Comparison of ENCODE assay signal across 1 cellular context in the genomic region with DNA sequence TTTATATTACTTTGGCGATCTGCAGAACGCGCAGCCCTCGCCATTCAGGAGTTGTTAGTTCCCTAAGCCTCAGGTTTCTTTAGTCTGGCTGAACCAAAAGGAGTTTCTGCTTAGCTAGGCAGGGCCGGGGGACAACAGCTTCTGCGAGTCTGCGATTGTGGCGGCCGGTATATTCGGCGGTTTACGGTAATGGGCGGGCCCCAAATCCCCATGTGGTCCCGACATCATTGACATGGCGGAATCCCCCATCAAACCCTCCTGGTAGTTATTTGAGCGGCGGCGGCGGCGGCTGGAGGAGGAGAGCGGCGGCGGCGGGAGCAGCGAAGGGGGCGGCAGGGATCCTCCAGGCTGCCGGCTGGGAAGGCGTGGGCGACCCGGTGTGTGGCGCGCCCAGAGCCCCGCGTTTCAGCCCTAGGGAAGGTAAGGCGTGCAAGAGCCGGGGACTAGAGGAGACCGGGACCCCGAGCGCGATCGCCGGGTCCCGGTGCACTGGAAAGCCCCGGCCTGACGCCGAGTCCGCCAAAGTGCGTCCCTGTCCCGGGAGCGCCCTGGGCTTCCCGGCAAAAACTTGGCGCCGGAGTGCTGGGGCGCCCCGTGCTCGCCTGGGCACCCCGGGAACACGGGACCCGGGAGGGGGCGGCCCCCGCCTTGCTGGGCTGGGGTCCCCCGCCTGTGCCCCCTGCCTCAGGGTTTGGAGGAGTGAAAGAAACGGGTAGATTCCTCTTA.
A peak's percentile ranks its signal among the peaks of the same experiment; 100 is the strongest.
TF ChIP-seq lines count a peak whose summit lies in the region.

A gene (plus strand): TSS at position 227 of the 726 bp plus-strand sequence. CDS start 72,902 bp downstream, outside the sequence.

TF ChIP-seq in HepG2, 621 proteins besides CTCF, POLR2A, EP300 and RAD21 (continued from another document and continues in another):
- TF ChIP-seq, protein P1, sequence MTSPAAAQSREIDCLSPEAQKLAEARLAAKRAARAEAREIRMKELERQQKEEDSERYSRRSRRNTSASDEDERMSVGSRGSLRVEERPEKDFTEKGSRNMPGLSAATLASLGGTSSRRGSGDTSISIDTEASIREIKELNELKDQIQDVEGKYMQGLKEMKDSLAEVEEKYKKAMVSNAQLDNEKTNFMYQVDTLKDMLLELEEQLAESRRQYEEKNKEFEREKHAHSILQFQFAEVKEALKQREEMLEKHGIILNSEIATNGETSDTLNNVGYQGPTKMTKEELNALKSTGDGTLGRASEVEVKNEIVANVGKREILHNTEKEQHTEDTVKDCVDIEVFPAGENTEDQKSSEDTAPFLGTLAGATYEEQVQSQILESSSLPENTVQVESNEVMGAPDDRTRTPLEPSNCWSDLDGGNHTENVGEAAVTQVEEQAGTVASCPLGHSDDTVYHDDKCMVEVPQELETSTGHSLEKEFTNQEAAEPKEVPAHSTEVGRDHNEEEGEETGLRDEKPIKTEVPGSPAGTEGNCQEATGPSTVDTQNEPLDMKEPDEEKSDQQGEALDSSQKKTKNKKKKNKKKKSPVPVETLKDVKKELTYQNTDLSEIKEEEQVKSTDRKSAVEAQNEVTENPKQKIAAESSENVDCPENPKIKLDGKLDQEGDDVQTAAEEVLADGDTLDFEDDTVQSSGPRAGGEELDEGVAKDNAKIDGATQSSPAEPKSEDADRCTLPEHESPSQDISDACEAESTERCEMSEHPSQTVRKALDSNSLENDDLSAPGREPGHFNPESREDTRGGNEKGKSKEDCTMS (CRISPR knock-in tag; conservative IDR thresholded peaks at IDR 0.05), result no peak
- TF ChIP-seq ZNF670 (CRISPR knock-in tag; IDR thresholded peaks at IDR 0.05; ENCODE audit: borderline replicate concordance) (no peak), NPAS2 (CRISPR knock-in tag; IDR thresholded peaks at IDR 0.05; ENCODE audit: borderline replicate concordance) (no peak), SALL1 (CRISPR knock-in tag; IDR thresholded peaks at IDR 0.05) (peak; percentile 96), ZNF496 (CRISPR knock-in tag; IDR thresholded peaks at IDR 0.05; ENCODE audit: insufficient replicate concordance) (no peak), ZNF549 (CRISPR knock-in tag; IDR thresholded peaks at IDR 0.05) (no peak), TSC22D2 (CRISPR knock-in tag; IDR thresholded peaks at IDR 0.05; ENCODE audit: borderline replicate concordance) (0 out of 2 replicates have a peak, but pooled peaks have one; percentile 49), AGO1 (IDR thresholded peaks at IDR 0.05; ENCODE audit: low read depth, low read length, poor library complexity, severe bottlenecking) (no peak), ZBTB38 (CRISPR knock-in tag; IDR thresholded peaks at IDR 0.05) (peak; percentile 76), ZNF230 (CRISPR knock-in tag; IDR thresholded peaks at IDR 0.05) (no peak; the same call in 1 of the 2 replicates), NCOA2 (CRISPR knock-in tag; IDR thresholded peaks at IDR 0.05) (no peak; the same call in 1 of the 2 replicates), SOX13 (IDR thresholded peaks at IDR 0.05) (no peak), SOX13 (CRISPR knock-in tag; conservative IDR thresholded peaks at IDR 0.05 in 1 of 2, IDR thresholded peaks at IDR 0.05 in 1 of 2) (peak in 1 of 2 experiments; percentile 49; a peak in 1 of 4 replicates), ZNF570 (CRISPR knock-in tag; IDR thresholded peaks at IDR 0.05; ENCODE audit: borderline replicate concordance) (no peak), FOXM1 (CRISPR knock-in tag; IDR thresholded peaks at IDR 0.05) (no peak), CENPX (CRISPR knock-in tag; IDR thresholded peaks at IDR 0.05) (0 out of 2 replicates have a peak, but pooled peaks have one; percentile 47), ZNF367 (CRISPR knock-in tag; IDR thresholded peaks at IDR 0.05; ENCODE audit: borderline replicate concordance) (no peak; the same call in 1 of the 2 replicates), REXO4 (CRISPR knock-in tag; IDR thresholded peaks at IDR 0.05; ENCODE audit: borderline replicate concordance) (no peak), ZMYM2 (CRISPR knock-in tag; IDR thresholded peaks at IDR 0.05) (peak; percentile 71), ZNF780A (CRISPR knock-in tag; IDR thresholded peaks at IDR 0.05) (no peak), SUZ12 (IDR thresholded peaks at IDR 0.05; ENCODE audit: low read depth, low read length) (no peak), SAFB2 (CRISPR knock-in tag; IDR thresholded peaks at IDR 0.05; ENCODE audit: borderline replicate concordance, low read depth) (peak; percentile 53; the same call in 1 of the 2 replicates), ZFP62 (CRISPR knock-in tag; IDR thresholded peaks at IDR 0.05) (no peak), ZNF530 (CRISPR knock-in tag; IDR thresholded peaks at IDR 0.05; ENCODE audit: low read depth) (peak; percentile 64; the same call in 1 of the 2 replicates), FOXO1 (CRISPR knock-in tag; IDR thresholded peaks at IDR 0.05) (no peak), ZFAT (CRISPR knock-in tag; conservative IDR thresholded peaks at IDR 0.05) (no peak), ZNF674 (CRISPR knock-in tag; IDR thresholded peaks at IDR 0.05; ENCODE audit: low read depth) (no peak), TCF12 (IDR thresholded peaks at IDR 0.05) (no peak), TCF12 (CRISPR knock-in tag; IDR thresholded peaks at IDR 0.05) (no peak), SKI (IDR thresholded peaks at IDR 0.05; ENCODE audit: partially characterized antibody) (peak; percentile 19), ZNF792 (CRISPR knock-in tag; IDR thresholded peaks at IDR 0.05) (no peak), HNRNPUL1 (IDR thresholded peaks at IDR 0.05; ENCODE audit: low read depth, low read length) (no peak), SOX6 (IDR thresholded peaks at IDR 0.05) (no peak), SOX6 (CRISPR knock-in tag; IDR thresholded peaks at IDR 0.05) (peak; percentile 34), ZNF841 (CRISPR knock-in tag; IDR thresholded peaks at IDR 0.05; ENCODE audit: borderline replicate concordance) (no peak), GATAD1 (CRISPR knock-in tag; IDR thresholded peaks at IDR 0.05) (0 out of 2 replicates have a peak, but pooled peaks have one; percentile 23), RCOR2 (CRISPR knock-in tag; IDR thresholded peaks at IDR 0.05) (no peak)
- TF ChIP-seq, protein P2, sequence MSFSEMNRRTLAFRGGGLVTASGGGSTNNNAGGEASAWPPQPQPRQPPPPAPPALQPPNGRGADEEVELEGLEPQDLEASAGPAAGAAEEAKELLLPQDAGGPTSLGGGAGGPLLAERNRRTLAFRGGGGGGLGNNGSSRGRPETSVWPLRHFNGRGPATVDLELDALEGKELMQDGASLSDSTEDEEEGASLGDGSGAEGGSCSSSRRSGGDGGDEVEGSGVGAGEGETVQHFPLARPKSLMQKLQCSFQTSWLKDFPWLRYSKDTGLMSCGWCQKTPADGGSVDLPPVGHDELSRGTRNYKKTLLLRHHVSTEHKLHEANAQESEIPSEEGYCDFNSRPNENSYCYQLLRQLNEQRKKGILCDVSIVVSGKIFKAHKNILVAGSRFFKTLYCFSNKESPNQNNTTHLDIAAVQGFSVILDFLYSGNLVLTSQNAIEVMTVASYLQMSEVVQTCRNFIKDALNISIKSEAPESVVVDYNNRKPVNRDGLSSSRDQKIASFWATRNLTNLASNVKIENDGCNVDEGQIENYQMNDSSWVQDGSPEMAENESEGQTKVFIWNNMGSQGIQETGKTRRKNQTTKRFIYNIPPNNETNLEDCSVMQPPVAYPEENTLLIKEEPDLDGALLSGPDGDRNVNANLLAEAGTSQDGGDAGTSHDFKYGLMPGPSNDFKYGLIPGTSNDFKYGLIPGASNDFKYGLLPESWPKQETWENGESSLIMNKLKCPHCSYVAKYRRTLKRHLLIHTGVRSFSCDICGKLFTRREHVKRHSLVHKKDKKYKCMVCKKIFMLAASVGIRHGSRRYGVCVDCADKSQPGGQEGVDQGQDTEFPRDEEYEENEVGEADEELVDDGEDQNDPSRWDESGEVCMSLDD (CRISPR knock-in tag; IDR thresholded peaks at IDR 0.05; ENCODE audit: borderline replicate concordance), result no peak
- TF ChIP-seq, protein P3, sequence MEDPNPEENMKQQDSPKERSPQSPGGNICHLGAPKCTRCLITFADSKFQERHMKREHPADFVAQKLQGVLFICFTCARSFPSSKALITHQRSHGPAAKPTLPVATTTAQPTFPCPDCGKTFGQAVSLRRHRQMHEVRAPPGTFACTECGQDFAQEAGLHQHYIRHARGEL (CRISPR knock-in tag; IDR thresholded peaks at IDR 0.05), result no peak
- TF ChIP-seq, protein P4, sequence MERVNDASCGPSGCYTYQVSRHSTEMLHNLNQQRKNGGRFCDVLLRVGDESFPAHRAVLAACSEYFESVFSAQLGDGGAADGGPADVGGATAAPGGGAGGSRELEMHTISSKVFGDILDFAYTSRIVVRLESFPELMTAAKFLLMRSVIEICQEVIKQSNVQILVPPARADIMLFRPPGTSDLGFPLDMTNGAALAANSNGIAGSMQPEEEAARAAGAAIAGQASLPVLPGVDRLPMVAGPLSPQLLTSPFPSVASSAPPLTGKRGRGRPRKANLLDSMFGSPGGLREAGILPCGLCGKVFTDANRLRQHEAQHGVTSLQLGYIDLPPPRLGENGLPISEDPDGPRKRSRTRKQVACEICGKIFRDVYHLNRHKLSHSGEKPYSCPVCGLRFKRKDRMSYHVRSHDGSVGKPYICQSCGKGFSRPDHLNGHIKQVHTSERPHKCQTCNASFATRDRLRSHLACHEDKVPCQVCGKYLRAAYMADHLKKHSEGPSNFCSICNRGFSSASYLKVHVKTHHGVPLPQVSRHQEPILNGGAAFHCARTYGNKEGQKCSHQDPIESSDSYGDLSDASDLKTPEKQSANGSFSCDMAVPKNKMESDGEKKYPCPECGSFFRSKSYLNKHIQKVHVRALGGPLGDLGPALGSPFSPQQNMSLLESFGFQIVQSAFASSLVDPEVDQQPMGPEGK (CRISPR knock-in tag; IDR thresholded peaks at IDR 0.05), result no peak; the same call in 1 of the 2 replicates
- TF ChIP-seq, protein P5, sequence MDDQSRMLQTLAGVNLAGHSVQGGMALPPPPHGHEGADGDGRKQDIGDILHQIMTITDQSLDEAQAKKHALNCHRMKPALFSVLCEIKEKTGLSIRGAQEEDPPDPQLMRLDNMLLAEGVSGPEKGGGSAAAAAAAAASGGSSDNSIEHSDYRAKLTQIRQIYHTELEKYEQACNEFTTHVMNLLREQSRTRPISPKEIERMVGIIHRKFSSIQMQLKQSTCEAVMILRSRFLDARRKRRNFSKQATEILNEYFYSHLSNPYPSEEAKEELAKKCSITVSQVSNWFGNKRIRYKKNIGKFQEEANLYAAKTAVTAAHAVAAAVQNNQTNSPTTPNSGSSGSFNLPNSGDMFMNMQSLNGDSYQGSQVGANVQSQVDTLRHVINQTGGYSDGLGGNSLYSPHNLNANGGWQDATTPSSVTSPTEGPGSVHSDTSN (CRISPR knock-in tag; IDR thresholded peaks at IDR 0.05; ENCODE audit: borderline replicate concordance), result 0 out of 2 replicates have a peak, but pooled peaks have one; percentile 3
- TF ChIP-seq, protein P6, sequence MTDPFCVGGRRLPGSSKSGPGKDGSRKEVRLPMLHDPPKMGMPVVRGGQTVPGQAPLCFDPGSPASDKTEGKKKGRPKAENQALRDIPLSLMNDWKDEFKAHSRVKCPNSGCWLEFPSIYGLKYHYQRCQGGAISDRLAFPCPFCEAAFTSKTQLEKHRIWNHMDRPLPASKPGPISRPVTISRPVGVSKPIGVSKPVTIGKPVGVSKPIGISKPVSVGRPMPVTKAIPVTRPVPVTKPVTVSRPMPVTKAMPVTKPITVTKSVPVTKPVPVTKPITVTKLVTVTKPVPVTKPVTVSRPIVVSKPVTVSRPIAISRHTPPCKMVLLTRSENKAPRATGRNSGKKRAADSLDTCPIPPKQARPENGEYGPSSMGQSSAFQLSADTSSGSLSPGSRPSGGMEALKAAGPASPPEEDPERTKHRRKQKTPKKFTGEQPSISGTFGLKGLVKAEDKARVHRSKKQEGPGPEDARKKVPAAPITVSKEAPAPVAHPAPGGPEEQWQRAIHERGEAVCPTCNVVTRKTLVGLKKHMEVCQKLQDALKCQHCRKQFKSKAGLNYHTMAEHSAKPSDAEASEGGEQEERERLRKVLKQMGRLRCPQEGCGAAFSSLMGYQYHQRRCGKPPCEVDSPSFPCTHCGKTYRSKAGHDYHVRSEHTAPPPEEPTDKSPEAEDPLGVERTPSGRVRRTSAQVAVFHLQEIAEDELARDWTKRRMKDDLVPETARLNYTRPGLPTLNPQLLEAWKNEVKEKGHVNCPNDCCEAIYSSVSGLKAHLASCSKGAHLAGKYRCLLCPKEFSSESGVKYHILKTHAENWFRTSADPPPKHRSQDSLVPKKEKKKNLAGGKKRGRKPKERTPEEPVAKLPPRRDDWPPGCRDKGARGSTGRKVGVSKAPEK (CRISPR knock-in tag; IDR thresholded peaks at IDR 0.05; ENCODE audit: borderline replicate concordance), result 0 out of 2 replicates have a peak, but pooled peaks have one; percentile 24
- TF ChIP-seq, protein P7, sequence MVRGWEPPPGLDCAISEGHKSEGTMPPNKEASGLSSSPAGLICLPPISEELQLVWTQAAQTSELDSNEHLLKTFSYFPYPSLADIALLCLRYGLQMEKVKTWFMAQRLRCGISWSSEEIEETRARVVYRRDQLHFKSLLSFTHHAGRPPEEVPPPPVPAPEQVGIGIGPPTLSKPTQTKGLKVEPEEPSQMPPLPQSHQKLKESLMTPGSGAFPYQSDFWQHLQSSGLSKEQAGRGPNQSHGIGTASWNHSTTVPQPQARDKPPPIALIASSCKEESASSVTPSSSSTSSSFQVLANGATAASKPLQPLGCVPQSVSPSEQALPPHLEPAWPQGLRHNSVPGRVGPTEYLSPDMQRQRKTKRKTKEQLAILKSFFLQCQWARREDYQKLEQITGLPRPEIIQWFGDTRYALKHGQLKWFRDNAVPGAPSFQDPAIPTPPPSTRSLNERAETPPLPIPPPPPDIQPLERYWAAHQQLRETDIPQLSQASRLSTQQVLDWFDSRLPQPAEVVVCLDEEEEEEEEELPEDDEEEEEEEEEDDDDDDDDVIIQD (CRISPR knock-in tag; IDR thresholded peaks at IDR 0.05; ENCODE audit: low read depth), result peak; percentile 52; the same call in 1 of the 2 replicates
- TF ChIP-seq, protein P8, sequence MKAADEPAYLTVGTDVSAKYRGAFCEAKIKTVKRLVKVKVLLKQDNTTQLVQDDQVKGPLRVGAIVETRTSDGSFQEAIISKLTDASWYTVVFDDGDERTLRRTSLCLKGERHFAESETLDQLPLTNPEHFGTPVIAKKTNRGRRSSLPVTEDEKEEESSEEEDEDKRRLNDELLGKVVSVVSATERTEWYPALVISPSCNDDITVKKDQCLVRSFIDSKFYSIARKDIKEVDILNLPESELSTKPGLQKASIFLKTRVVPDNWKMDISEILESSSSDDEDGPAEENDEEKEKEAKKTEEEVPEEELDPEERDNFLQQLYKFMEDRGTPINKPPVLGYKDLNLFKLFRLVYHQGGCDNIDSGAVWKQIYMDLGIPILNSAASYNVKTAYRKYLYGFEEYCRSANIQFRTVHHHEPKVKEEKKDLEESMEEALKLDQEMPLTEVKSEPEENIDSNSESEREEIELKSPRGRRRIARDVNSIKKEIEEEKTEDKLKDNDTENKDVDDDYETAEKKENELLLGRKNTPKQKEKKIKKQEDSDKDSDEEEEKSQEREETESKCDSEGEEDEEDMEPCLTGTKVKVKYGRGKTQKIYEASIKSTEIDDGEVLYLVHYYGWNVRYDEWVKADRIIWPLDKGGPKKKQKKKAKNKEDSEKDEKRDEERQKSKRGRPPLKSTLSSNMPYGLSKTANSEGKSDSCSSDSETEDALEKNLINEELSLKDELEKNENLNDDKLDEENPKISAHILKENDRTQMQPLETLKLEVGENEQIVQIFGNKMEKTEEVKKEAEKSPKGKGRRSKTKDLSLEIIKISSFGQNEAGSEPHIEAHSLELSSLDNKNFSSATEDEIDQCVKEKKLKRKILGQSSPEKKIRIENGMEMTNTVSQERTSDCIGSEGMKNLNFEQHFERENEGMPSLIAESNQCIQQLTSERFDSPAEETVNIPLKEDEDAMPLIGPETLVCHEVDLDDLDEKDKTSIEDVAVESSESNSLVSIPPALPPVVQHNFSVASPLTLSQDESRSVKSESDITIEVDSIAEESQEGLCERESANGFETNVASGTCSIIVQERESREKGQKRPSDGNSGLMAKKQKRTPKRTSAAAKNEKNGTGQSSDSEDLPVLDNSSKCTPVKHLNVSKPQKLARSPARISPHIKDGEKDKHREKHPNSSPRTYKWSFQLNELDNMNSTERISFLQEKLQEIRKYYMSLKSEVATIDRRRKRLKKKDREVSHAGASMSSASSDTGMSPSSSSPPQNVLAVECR (CRISPR knock-in tag; IDR thresholded peaks at IDR 0.05; ENCODE audit: borderline replicate concordance), result peak; percentile 39; the same call in 1 of the 2 replicates
